In genomic region chr12:76946451-76946850, GRCh38 we compare ENCODE assay signal across 16 cellular contexts.
A peak's percentile ranks its signal among the peaks of the same experiment; 100 is the strongest.
DNase-seq lines count a peak whose midpoint lies in the region; ATAC-seq, FAIRE-seq and TF ChIP-seq lines count a peak whose summit lies in the region.
"Had no signal": no experiment of that assay in that cellular context is flagged by ENCODE, and none has a peak within 500 bp of the region (broad histone marks: within the 10 kb centered on the region; RNA-seq: fewer than 3 reads in every experiment).

No MANE protein-coding gene starts in this region.

- H3K23me2 ChIP-seq in H1 (ENCODE audit: low read depth, low read length): no peaks in the 10 kb centered on the region

- H3K4me3 ChIP-seq in HCT116 (replicated peaks in 1 of 2; ENCODE audit: low read depth in 1 of 2, low read length in 2 of 2): no peak overlapping the region
- H3K4me3 ChIP-seq in H1 (ENCODE audit: extremely low read depth in 1 of 4, insufficient read depth in 2 of 4, low read depth in 3 of 4, low read length in 4 of 4): no peak overlapping the region
- no peak overlapping the region for H3K4me3 ChIP-seq in right cardiac atrium (ENCODE audit: low read length)

- H4K91ac ChIP-seq in H1 (replicated peaks; ENCODE audit: insufficient read length, low read length): no peak overlapping the region

- no peaks in the 10 kb centered on the region for H3K9me3 ChIP-seq in HCT116 (ENCODE audit: control insufficient read depth in 1 of 2, insufficient read depth in 1 of 2, low read depth in 1 of 2, low read length in 2 of 2)
- no peaks in the 10 kb centered on the region for H3K9me3 ChIP-seq in H1 (ENCODE audit: insufficient read depth in 2 of 2, low read depth in 1 of 2, low read length in 1 of 2)
- no peaks in the 10 kb centered on the region for H3K9me3 ChIP-seq in right cardiac atrium (ENCODE audit: control insufficient read depth, low read length)
- H3K9me3 ChIP-seq: BE2C had no signal

- H2BK15ac ChIP-seq in H1 (ENCODE audit: low read length): no peak overlapping the region

- no peaks in the 10 kb centered on the region for H3K27me3 ChIP-seq in HCT116 (ENCODE audit: insufficient read depth, low read length)
- H3K27me3 ChIP-seq in H1 (replicated peaks in 1 of 4; ENCODE audit: control insufficient read depth in 3 of 4, extremely low read depth in 1 of 4, insufficient read depth in 3 of 4, low read length in 3 of 4): peaks cover 0 to 1% (median 0%) of the 10 kb centered on the region in 4 experiments; a peak in 1 of 7 replicates
- no peaks in the 10 kb centered on the region for H3K27me3 ChIP-seq in right cardiac atrium (ENCODE audit: control insufficient read depth, insufficient read depth)
- H3K27me3 ChIP-seq: BE2C had no signal

- H4K8ac ChIP-seq in H1 (ENCODE audit: extremely low read depth, insufficient read depth, low read length): no peak overlapping the region

- H3K4me1 ChIP-seq in HCT116 (ENCODE audit: control insufficient read depth in 1 of 2, insufficient read depth in 2 of 2, low read length in 2 of 2) (peaks cover 0 to 10% of the 10 kb centered on the region in 2 experiments; a peak in 1 of 4 replicates), H1 (replicated peaks in 1 of 4; ENCODE audit: control insufficient read depth in 3 of 4, insufficient read depth in 4 of 4, low read length in 3 of 4) (no peaks in the 10 kb centered on the region), right cardiac atrium (ENCODE audit: control insufficient read depth, insufficient read depth, low read length) (no peaks in the 10 kb centered on the region)
- H3K4me1 ChIP-seq: BE2C had no signal

- no peak for TF ChIP-seq RAD21 in HCT116 (IDR thresholded peaks at IDR 0.05; ENCODE audit: low read depth)
- TF ChIP-seq RAD21 in H1 (IDR thresholded peaks at IDR 0.05 in 1 of 2, conservative IDR thresholded peaks at IDR 0.05 in 1 of 2; ENCODE audit: low read depth in 2 of 2, low read length in 2 of 2): no peak

- BruUV-seq in HCT116 (replicated peaks; lab: Mats Ljungman, UMichigan): no TSS peak

- H4K20me1 ChIP-seq in HCT116 (ENCODE audit: insufficient read depth) (no peaks in the 10 kb centered on the region), H1 (replicated peaks in 1 of 2; ENCODE audit: control insufficient read depth in 1 of 2, insufficient read depth in 2 of 2, low read length in 2 of 2) (no peaks in the 10 kb centered on the region)

- DNase-seq in NCI-H82 (lab: John Stamatoyannopoulos, UW): peak; percentile 16
- DNase-seq in NCI-H82 treated with DMSO at 0.1 percent for 48 hours (lab: John Stamatoyannopoulos, UW; ENCODE audit: unreplicated experiment): no peak
- DNase-seq in HCT116 (ENCODE audit: low read depth, low spot score): no peak
- no peak for DNase-seq in H1 (ENCODE audit: low read depth in 1 of 2, low spot score in 2 of 2)
- peak; percentile 32 for DNase-seq in renal cortical epithelial cell (ENCODE audit: low read depth)
- no peak for DNase-seq in right cardiac atrium
- DNase-seq in cerebellar cortex (ENCODE audit: low spot score): no peak
- DNase-seq: BE2C; CD4-positive, alpha-beta memory T cell; H9; MV-4-11; NCI-H1436 treated with DMSO at 0.1 percent for 48 hours; NCI-H2081 treated with DMSO at 0.1 percent for 48 hours; NCI-H524; T-helper 1 cell had no signal

- no peak for TF ChIP-seq EP300 in H1 (IDR thresholded peaks at IDR 0.05; ENCODE audit: borderline replicate concordance in 1 of 2, low read depth in 2 of 2, low read length in 2 of 2)

- H3K23ac ChIP-seq in H1 (ENCODE audit: insufficient read length): no peak overlapping the region

- H3K4ac ChIP-seq in H1 (replicated peaks; ENCODE audit: insufficient read length, low read depth, low read length): no peak overlapping the region

- POLR2A ChIA-PET in HCT116 (lab: Charles Lee): no interaction called here
- POLR2A ChIA-PET in H1 (lab: Charles Lee; ENCODE audit: partially characterized antibody): no interaction called here

- H3K79me1 ChIP-seq in H1 (ENCODE audit: low read depth, low read length): no peaks in the 10 kb centered on the region; the same call in 1 of the 2 replicates

- 96% methylated on average over 6 of the region's 6 CpGs; no CpG with 5 or more reads in 1 of the 2 experiments for WGBS in H1 (ENCODE audit: extremely low coverage in 1 of 2, insufficient coverage in 1 of 2, insufficient read length in 1 of 2, insufficient replicate concordance in 2 of 2, low coverage in 1 of 2, low lambda C conversion rate in 2 of 2, missing lambda C conversion rate in 1 of 2), 2 experiments
- WGBS in right cardiac atrium: 79% methylated on average over 6 of the region's 6 CpGs

- no peak for TF ChIP-seq POLR2A in HCT116 (IDR thresholded peaks at IDR 0.05; ENCODE audit: borderline replicate concordance, extremely low read depth, insufficient read depth, insufficient read length)
- TF ChIP-seq POLR2A in H1 (IDR thresholded peaks at IDR 0.05; ENCODE audit: control extremely low read depth in 1 of 2, low read depth in 2 of 2, low read length in 2 of 2): no peak

- FAIRE-seq in H1 (lab: Jason Lieb, UNC): no peak

- no peak overlapping the region for H2AFZ ChIP-seq in HCT116 (ENCODE audit: low read depth, low read length, poor library complexity, severe bottlenecking)
- peak overlapping the region; percentile 75; the same call in 1 of the 2 replicates for H2AFZ ChIP-seq in H1 (ENCODE audit: low read length)

- intact Hi-C loops in HCT116 (cut with micrococcal nuclease): no loop called here
- intact Hi-C loops in right cardiac atrium (cut with DNase I): no loop called here

- no peak for ATAC-seq in HCT116
- ATAC-seq in right cardiac atrium: no peak
- no peak for ATAC-seq in esophagus mucosa

- H2BK20ac ChIP-seq in H1 (ENCODE audit: low read length): no peak overlapping the region

- H3K56ac ChIP-seq in H1 (replicated peaks; ENCODE audit: insufficient read length, low read depth, low read length): no peak overlapping the region

- H2BK5ac ChIP-seq in H1 (ENCODE audit: low read depth, low read length): no peak overlapping the region

- no peak overlapping the region for H2BK12ac ChIP-seq in H1 (ENCODE audit: low read depth, low read length)

- CTCF ChIA-PET in HCT116 (lab: Charles Lee): no interaction called here
- CTCF ChIA-PET in H1 (lab: Charles Lee; ENCODE audit: partially characterized antibody): interaction anchor here (0.8 to 2.1 kb wide), 4 partner anchors 9 to 65 kb away, joined by 3 to 6 read pairs (median 4); no protein-coding TSS in a partner anchor

- no peaks in the 10 kb centered on the region for H3K9me2 ChIP-seq in HCT116 (ENCODE audit: insufficient read depth)

- H3K4me2 ChIP-seq in HCT116 (ENCODE audit: low read length) (no peak overlapping the region), H1 (ENCODE audit: insufficient read depth in 1 of 2, low read depth in 2 of 2, low read length in 2 of 2) (no peak overlapping the region)

- 0 out of 2 replicates have a peak overlapping the region, but pooled peaks have one; percentile 28 for H2AK5ac ChIP-seq in H1 (ENCODE audit: low read depth, low read length)

- TF ChIP-seq CTCF in HCT116 (IDR thresholded peaks at IDR 0.05 in 2 of 3, conservative IDR thresholded peaks at IDR 0.05 in 1 of 3; ENCODE audit: borderline replicate concordance in 1 of 3, insufficient read depth in 1 of 3, low read depth in 2 of 3, low read length in 2 of 3) (no peak), H1 (IDR thresholded peaks at IDR 0.05; ENCODE audit: control extremely low read depth in 1 of 3, insufficient read depth in 1 of 3, low read depth in 1 of 3, low read length in 3 of 3) (no peak)

- H3K27ac ChIP-seq in HCT116 (ENCODE audit: low read depth, low read length) (no peak overlapping the region), H1 (ENCODE audit: low read depth, low read length) (no peak overlapping the region), right cardiac atrium (ENCODE audit: low read length) (no peak overlapping the region)

- RAD21 ChIA-PET in HCT116 (lab: Charles Lee; ENCODE audit: low non-redundant PET in 1 of 2, low total read pairs in 2 of 2, uncharacterized antibody in 2 of 2, unreplicated experiment in 2 of 2): no interaction called here

- H2BK120ac ChIP-seq in H1 (replicated peaks; ENCODE audit: low read depth, low read length): no peak overlapping the region

- H3K18ac ChIP-seq in H1 (ENCODE audit: extremely low read depth, low read length): no peak overlapping the region

- no peak overlapping the region for H4K5ac ChIP-seq in H1 (ENCODE audit: insufficient read length, low read depth, low read length)

- no peak overlapping the region for H3K9ac ChIP-seq in HCT116 (ENCODE audit: low read length)
- H3K9ac ChIP-seq in H1 (replicated peaks in 1 of 4; ENCODE audit: extremely low read depth in 1 of 4, low read depth in 3 of 4, low read length in 3 of 4): no peak overlapping the region

- H3K36me3 ChIP-seq in HCT116 (ENCODE audit: control insufficient read depth in 1 of 2, insufficient read depth in 2 of 2, low read length in 2 of 2) (no peaks in the 10 kb centered on the region), H1 (ENCODE audit: control insufficient read depth in 2 of 4, insufficient read depth in 4 of 4, low read length in 3 of 4) (no peaks in the 10 kb centered on the region)
- H3K36me3 ChIP-seq: BE2C had no signal

- no peak overlapping the region for H3K14ac ChIP-seq in H1 (ENCODE audit: insufficient read length)

- no peaks in the 10 kb centered on the region for H3K79me2 ChIP-seq in HCT116 (ENCODE audit: insufficient read depth, low read length)
- no peaks in the 10 kb centered on the region for H3K79me2 ChIP-seq in H1 (ENCODE audit: control insufficient read depth in 1 of 2, insufficient read depth in 2 of 2, low read length in 2 of 2)

TF ChIP-seq in HCT116, 20 proteins besides CTCF, POLR2A, EP300 and RAD21 (continues in another document):
- TF ChIP-seq TCF7L2 (IDR thresholded peaks at IDR 0.05; ENCODE audit: borderline replicate concordance, extremely low read depth, insufficient read depth, insufficient read length): peak; percentile 49

TF ChIP-seq in H1, 55 proteins besides CTCF, POLR2A, EP300 and RAD21:
- TF ChIP-seq CHD2 (IDR thresholded peaks at IDR 0.05; ENCODE audit: low read length) (no peak), SIRT6 (IDR thresholded peaks at IDR 0.05; ENCODE audit: low read length) (no peak), JUN (IDR thresholded peaks at IDR 0.05; ENCODE audit: low read depth, low read length) (no peak), BRCA1 (IDR thresholded peaks at IDR 0.05; ENCODE audit: low read depth, low read length) (no peak), MAX (IDR thresholded peaks at IDR 0.05) (no peak), TAF1 (IDR thresholded peaks at IDR 0.05; ENCODE audit: low read depth, low read length) (no peak), MAFK (IDR thresholded peaks at IDR 0.05; ENCODE audit: low read depth, low read length) (no peak), CTBP2 (IDR thresholded peaks at IDR 0.05; ENCODE audit: borderline replicate concordance, insufficient read depth, insufficient read length, low read length) (no peak)

Comparison
In these comparisons a context has a peak if more than half of its experiments do, and no peak if none do; other contexts are left out.
1. DNase-seq: peak in NCI-H82 (single experiment) and renal cortical epithelial cell (single experiment); none in NCI-H82 treated with DMSO at 0.1 percent for 48 hours (single experiment), HCT116 (single experiment), H1 (0 of 2), right cardiac atrium (0 of 3) and cerebellar cortex (single experiment).